Comparison of ENCODE assay signal across 2 cellular contexts in genomic region chr4:155085843-155086530, GRCh38.
TF ChIP-seq lines count a peak whose summit lies in the region.

No MANE protein-coding gene starts in this region.

TF ChIP-seq in K562, 482 proteins besides CTCF, POLR2A, EP300 and RAD21:
- 0 out of 2 replicates have a peak, but pooled peaks have one; percentile 7 for TF ChIP-seq MAFG (tag; conservative IDR thresholded peaks at IDR 0.05)
- no peak for TF ChIP-seq NR1H2 (CRISPR knock-in tag; IDR thresholded peaks at IDR 0.05)
TF ChIP-seq in K562: peak in this region for 1.

TF ChIP-seq in HepG2, 621 proteins besides CTCF, POLR2A, EP300 and RAD21:
- no peak for TF ChIP-seq ZNF235 (CRISPR knock-in tag; IDR thresholded peaks at IDR 0.05; ENCODE audit: borderline replicate concordance)
